In genomic region chr15:63226966-63227401, GRCh38 we compare ENCODE assay signal across 17 cellular contexts. TPM values are rescaled to one million over a fixed set of nuclear protein-coding genes. Genes with fewer than 3 reads are reported as not detected.
DNase-seq lines count a peak whose midpoint lies in the region; ATAC-seq and TF ChIP-seq lines count a peak whose summit lies in the region.
"Had no signal": no experiment of that assay in that cellular context is flagged by ENCODE, and none has a peak within 500 bp of the region (broad histone marks: within the 10 kb centered on the region; RNA-seq: fewer than 3 reads in every experiment).

No MANE protein-coding gene starts in this region.

- H3K4me3 ChIP-seq in choroid plexus epithelial cell (ENCODE audit: low read depth, low read length) (no peak overlapping the region), trophoblast cell (ENCODE audit: low read depth, low read length) (no peak overlapping the region)

- no peak overlapping the region for H3K18ac ChIP-seq in trophoblast cell (ENCODE audit: low read length)

- no peak overlapping the region for H2AFZ ChIP-seq in trophoblast cell (ENCODE audit: insufficient read depth, low read length, poor library complexity)

- POLR2A ChIA-PET in activated CD4-positive, alpha-beta T cell treated with anti-CD3 and anti-CD28 coated beads for 36 hours (lab: Charles Lee) = no interaction called here

- H3K27me3 Mint-ChIP-seq in activated CD4-positive, alpha-beta T cell treated with anti-CD3 and anti-CD28 coated beads for 36 hours = no peaks in the 10 kb centered on the region
- H3K27me3 Mint-ChIP-seq: stimulated activated naive CD8-positive, alpha-beta T cell treated with anti-CD3 and anti-CD28 coated beads, Interleukin-15, amount 100 ng/mL, for 72 hours had no signal

- peaks cover 66% of the 10 kb centered on the region for H3K4me1 Mint-ChIP-seq in activated CD4-positive, alpha-beta T cell treated with anti-CD3 and anti-CD28 coated beads for 36 hours

- no peak overlapping the region for H2BK120ac ChIP-seq in trophoblast cell (ENCODE audit: insufficient read depth, low read length, poor library complexity)

- no peak overlapping the region for H4K91ac ChIP-seq in trophoblast cell (ENCODE audit: low read depth, low read length)

- peaks cover 45% of the 10 kb centered on the region for H3K36me3 Mint-ChIP-seq in activated CD4-positive, alpha-beta T cell treated with anti-CD3 and anti-CD28 coated beads for 36 hours (ENCODE audit: low read depth)

- no peak overlapping the region for H3K4me2 ChIP-seq in trophoblast cell (ENCODE audit: low read length)

- peaks cover 2% of the 10 kb centered on the region for H3K9me3 Mint-ChIP-seq in activated CD4-positive, alpha-beta T cell treated with anti-CD3 and anti-CD28 coated beads for 36 hours (ENCODE audit: low read depth)
- H3K9me3 Mint-ChIP-seq: stimulated activated naive CD8-positive, alpha-beta T cell treated with anti-CD3 and anti-CD28 coated beads, Interleukin-15, amount 100 ng/mL, for 72 hours had no signal

- no peak overlapping the region for H2BK5ac ChIP-seq in trophoblast cell (ENCODE audit: low read depth, low read length, poor library complexity)

- no peak overlapping the region for H2AK5ac ChIP-seq in trophoblast cell (ENCODE audit: low read length)

- H3K36me3 ChIP-seq in trophoblast cell (ENCODE audit: control insufficient read depth in 1 of 2, insufficient read depth in 2 of 2, low read length in 2 of 2) = no peaks in the 10 kb centered on the region

- no peak overlapping the region for H4K8ac ChIP-seq in trophoblast cell (ENCODE audit: low read depth, low read length)

- H3K4ac ChIP-seq in trophoblast cell (ENCODE audit: low read depth, low read length) = no peak overlapping the region

- H4K12ac ChIP-seq in trophoblast cell (ENCODE audit: low read depth, low read length) = no peak overlapping the region

- H3K4me3 Mint-ChIP-seq in activated CD4-positive, alpha-beta T cell treated with anti-CD3 and anti-CD28 coated beads for 36 hours = no peak overlapping the region

- intact Hi-C loops in activated CD4-positive, alpha-beta T cell treated with anti-CD3 and anti-CD28 coated beads for 36 hours (cut with DNase I, micrococcal nuclease) = no loop called here

- WGBS in trophoblast cell (ENCODE audit: extremely low coverage, insufficient coverage, insufficient read length) = no CpG with 5 or more reads among the region's 3 CpGs

- peak overlapping the region; percentile 37 for H3K27ac Mint-ChIP-seq in activated CD4-positive, alpha-beta T cell treated with anti-CD3 and anti-CD28 coated beads for 36 hours

- no peaks in the 10 kb centered on the region for H3K79me1 ChIP-seq in trophoblast cell (ENCODE audit: low read length)

- H3K23ac ChIP-seq in trophoblast cell (ENCODE audit: low read length) = no peak overlapping the region

- DNase-seq in activated CD4-positive, alpha-beta T cell treated with anti-CD3 and anti-CD28 coated beads for 36 hours = no peak
- DNase-seq in activated CD4-positive, alpha-beta T cell treated with anti-CD3 and anti-CD28 coated beads for 48 hours = no peak
- DNase-seq in RPMI7951 (ENCODE audit: low read depth) (peak; percentile 81), choroid plexus epithelial cell (ENCODE audit: low read depth) (no peak), trophoblast cell (peak; percentile 63 to 77), NOMO-1 treated with DMSO at 0.1 percent for 48 hours (lab: John Stamatoyannopoulos, UW; ENCODE audit: unreplicated experiment) (no peak), NCI-H2227 (lab: John Stamatoyannopoulos, UW; ENCODE audit: unreplicated experiment) (no peak), AG08395 (ENCODE audit: low spot score) (no peak)
- DNase-seq: Calu3; hippocampal formation; KBM-7; left colon; NCI-H1694 treated with DMSO at 0.1 percent for 48 hours; NCI-H526; right cardiac atrium; stimulated activated naive CD8-positive, alpha-beta T cell treated with anti-CD3 and anti-CD28 coated beads, Interleukin-15, amount 100 ng/mL, for 72 hours had no signal

- H3K14ac ChIP-seq in trophoblast cell (ENCODE audit: low read length) = no peak overlapping the region

- no peak for ATAC-seq in activated CD4-positive, alpha-beta T cell treated with anti-CD3 and anti-CD28 coated beads for 36 hours
- ATAC-seq: esophagus mucosa; left colon; right cardiac atrium; stimulated activated naive CD8-positive, alpha-beta T cell treated with anti-CD3 and anti-CD28 coated beads, Interleukin-15, amount 100 ng/mL, for 72 hours had no signal

- CTCF ChIA-PET in activated CD4-positive, alpha-beta T cell treated with anti-CD3 and anti-CD28 coated beads for 36 hours (lab: Charles Lee) = interaction anchor here (0.6 to 2.1 kb wide), 2 partner anchors 12 to 59 kb away, joined by 3 to 5 read pairs; no protein-coding TSS in a partner anchor

- no peak overlapping the region for H3K9ac ChIP-seq in trophoblast cell (ENCODE audit: low read length)

- no peak overlapping the region for H2BK12ac ChIP-seq in trophoblast cell (ENCODE audit: low read length)

- H3K27ac ChIP-seq in trophoblast cell (ENCODE audit: low read depth, low read length) = no peak overlapping the region

- TF ChIP-seq CTCF in choroid plexus epithelial cell (conservative IDR thresholded peaks at IDR 0.05; ENCODE audit: low read depth, low read length) = peak; percentile 2

- no peaks in the 10 kb centered on the region for H3K27me3 ChIP-seq in trophoblast cell (ENCODE audit: insufficient read depth, low read length)

- H3K79me2 ChIP-seq in trophoblast cell (ENCODE audit: control insufficient read depth, insufficient read depth, low read length, poor library complexity) = no peaks in the 10 kb centered on the region

- H3K4me1 ChIP-seq in trophoblast cell (ENCODE audit: control insufficient read depth in 1 of 2, insufficient read depth in 2 of 2, low read length in 2 of 2) = peaks cover 0 to 6% of the 10 kb centered on the region in 2 experiments

- H3K9me3 ChIP-seq in trophoblast cell (ENCODE audit: insufficient read depth, low read depth, low read length) = no peaks in the 10 kb centered on the region

RNA-seq across cellular contexts. Expression of gene RAB8B, which starts 37.6 kb away (rescaled TPM):
- 100 to 1,000 TPM; 147 to 260 TPM for total RNA-seq in activated CD4-positive, alpha-beta T cell treated with anti-CD3 and anti-CD28 coated beads for 36 hours
- total RNA-seq in RPMI7951 (2014; rRNA removed; shearing (Covaris generic)) = 42.4 and 52.0 TPM in 2 replicates
- polyA plus RNA-seq in trophoblast cell (2013) = 72.5 and 74.2 TPM in 2 replicates

RNA-seq across cellular contexts. Expression of gene APH1B, which starts 50.4 kb away (rescaled TPM):
- 1 to 10 TPM; 6.5 to 7.8 TPM for total RNA-seq in activated CD4-positive, alpha-beta T cell treated with anti-CD3 and anti-CD28 coated beads for 36 hours
- 24.5 and 25.4 TPM in 2 replicates for total RNA-seq in RPMI7951 (2014; rRNA removed; shearing (Covaris generic))
- 5.0 and 5.7 TPM in 2 replicates for polyA plus RNA-seq in trophoblast cell (2013)

Comparison
In these comparisons a context has a peak if more than half of its experiments do, and no peak if none do; other contexts are left out.
1. DNase-seq: peak in RPMI7951 (single experiment) and trophoblast cell (2 of 2); none in activated CD4-positive, alpha-beta T cell treated with anti-CD3 and anti-CD28 coated beads for 36 hours (single experiment), activated CD4-positive, alpha-beta T cell treated with anti-CD3 and anti-CD28 coated beads for 48 hours (single experiment), choroid plexus epithelial cell (single experiment), NOMO-1 treated with DMSO at 0.1 percent for 48 hours (single experiment), NCI-H2227 (single experiment) and AG08395 (single experiment).